Comparison of ENCODE assay signal across 36 cellular contexts in the genomic region with DNA sequence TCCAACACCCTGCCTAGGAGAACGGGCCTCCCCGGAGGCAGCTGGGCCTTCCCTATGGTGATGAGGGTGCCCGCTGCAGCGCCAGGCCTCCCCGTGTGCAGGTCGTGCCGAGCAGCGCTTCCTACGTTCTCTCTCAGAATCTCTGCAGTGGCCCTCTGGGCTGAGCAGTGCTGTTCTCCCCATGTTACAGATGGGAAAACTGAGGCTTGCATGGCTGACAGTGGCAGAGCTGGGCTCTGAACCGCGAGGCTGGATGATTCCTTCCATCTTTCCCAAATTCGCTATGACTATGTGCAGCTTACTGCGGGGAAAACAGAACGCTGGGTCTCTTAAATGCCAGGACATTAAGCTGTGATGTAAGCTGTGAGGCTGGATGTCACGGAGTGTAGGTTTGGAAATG. TPM values are rescaled to one million over a fixed set of nuclear protein-coding genes. Genes with fewer than 3 reads are reported as not detected.
"Had no signal": no experiment of that assay in that cellular context is flagged by ENCODE, and none has a peak within 500 bp of the region (broad histone marks: within the 10 kb centered on the region; RNA-seq: fewer than 3 reads in every experiment).

No MANE protein-coding gene starts in this region.

- DNase-seq: activated CD4-positive, alpha-beta T cell treated with anti-CD3 and anti-CD28 coated beads, Interleukin-2, amount 50 U/mL, for 1 hour; activated CD8-positive, alpha-beta T cell treated with anti-CD3 and anti-CD28 coated beads for 36 hours; activated naive CD4-positive, alpha-beta T cell; activated T-cell treated with anti-CD3 and anti-CD28 coated beads, Interleukin-2, amount 50 U/mL, for 72 hours; aorta; cerebellar nuclear complex; colonic mucosa; effector CD8-positive, alpha-beta T cell; glutamatergic neuron; left ventricle myocardium superior; mucosa of descending colon; stimulated activated CD4-positive, alpha-beta T cell treated with anti-CD3 and anti-CD28 coated beads, Interleukin-4, amount 100 ng/mL, for 24 hours; SW 1271; T-helper 9 cell had no signal

- H3K27me3 Mint-ChIP-seq: activated CD8-positive, alpha-beta T cell treated with anti-CD3 and anti-CD28 coated beads for 36 hours; activated naive CD8-positive, alpha-beta T cell; brain; natural killer cell treated with Interleukin-12 subunit alpha and Interleukin-12 subunit beta and Interleukin-15 and Interleukin-18, amount 100 ng/mL, for 72 hours; stimulated activated naive CD8-positive, alpha-beta T cell treated with anti-CD3 and anti-CD28 coated beads, Interleukin-15, Interleukin-2, amounts not matched to agents 100 ng/mL and 50 ng/mL, for 24 hours had no signal

- ATAC-seq: activated CD4-positive, CD25-positive, alpha-beta regulatory T cell treated with anti-CD3 and anti-CD28 coated beads, Interleukin-2, amount 50 U/mL, for 24 hours; activated CD8-positive, alpha-beta T cell treated with anti-CD3 and anti-CD28 coated beads for 36 hours; activated T-cell treated with anti-CD3 and anti-CD28 coated beads, Interleukin-2, amount 50 U/mL, for 72 hours; left ventricle myocardium superior; natural killer cell treated with Interleukin-12 subunit alpha and Interleukin-12 subunit beta and Interleukin-15 and Interleukin-18, amount 100 ng/mL, for 72 hours; sciatic nerve had no signal

- H3K9me3 ChIP-seq: colonic mucosa, mucosa of descending colon, upper lobe of left lung, vagina had no signal

- H3K27me3 ChIP-seq: cardiac muscle cell, colonic mucosa, upper lobe of left lung, vagina had no signal

- H3K27ac ChIP-seq: cardiac muscle cell, colonic mucosa, skin epidermis, upper lobe of left lung, vagina, VCaP had no signal

- H3K9me3 Mint-ChIP-seq: activated CD8-positive, alpha-beta T cell treated with anti-CD3 and anti-CD28 coated beads for 36 hours; activated T-cell treated with anti-CD3 and anti-CD28 coated beads, Interleukin-2, amount 50 U/mL, for 72 hours; brain; natural killer cell treated with Interleukin-12 subunit alpha and Interleukin-12 subunit beta and Interleukin-15 and Interleukin-18, amount 100 ng/mL, for 72 hours; stimulated activated effector memory CD8-positive, alpha-beta T cell treated with anti-CD3 and anti-CD28 coated beads, Interleukin-12 subunit alpha, Interleukin-12 subunit beta, amount 100 ng/mL, for 72 hours; stimulated activated naive CD8-positive, alpha-beta T cell treated with anti-CD3 and anti-CD28 coated beads, Interleukin-15, Interleukin-2, amounts not matched to agents 100 ng/mL and 50 ng/mL, for 24 hours; T-helper 1 cell treated with Interleukin-12 subunit alpha and Interleukin-12 subunit beta and Interleukin-4 antibody, amounts not matched to agents 30 μg/mL and 1 μg/mL, for 36 hours had no signal

- H3K36me3 Mint-ChIP-seq: natural killer cell treated with Interleukin-12 subunit alpha and Interleukin-12 subunit beta and Interleukin-15 and Interleukin-18, amount 100 ng/mL, for 72 hours had no signal

- H3K36me3 ChIP-seq: colonic mucosa had no signal

- H3K4me3 Mint-ChIP-seq: activated CD8-positive, alpha-beta T cell treated with anti-CD3 and anti-CD28 coated beads for 36 hours; activated naive CD8-positive, alpha-beta T cell; activated T-cell treated with anti-CD3 and anti-CD28 coated beads, Interleukin-2, amount 50 U/mL, for 72 hours; brain; natural killer cell treated with Interleukin-12 subunit alpha and Interleukin-12 subunit beta and Interleukin-15 and Interleukin-18, amount 100 ng/mL, for 72 hours; stimulated activated effector memory CD8-positive, alpha-beta T cell treated with anti-CD3 and anti-CD28 coated beads, Interleukin-12 subunit alpha, Interleukin-12 subunit beta, amount 100 ng/mL, for 72 hours; stimulated activated naive CD8-positive, alpha-beta T cell treated with anti-CD3 and anti-CD28 coated beads, Interleukin-15, Interleukin-2, amounts not matched to agents 100 ng/mL and 50 ng/mL, for 24 hours; T-helper 1 cell treated with Interleukin-12 subunit alpha and Interleukin-12 subunit beta and Interleukin-4 antibody, amounts not matched to agents 30 μg/mL and 1 μg/mL, for 36 hours had no signal

- H3K27ac Mint-ChIP-seq: activated CD8-positive, alpha-beta T cell treated with anti-CD3 and anti-CD28 coated beads for 36 hours; activated naive CD8-positive, alpha-beta T cell; activated T-cell treated with anti-CD3 and anti-CD28 coated beads, Interleukin-2, amount 50 U/mL, for 72 hours; brain; natural killer cell treated with Interleukin-12 subunit alpha and Interleukin-12 subunit beta and Interleukin-15 and Interleukin-18, amount 100 ng/mL, for 72 hours; stimulated activated effector memory CD8-positive, alpha-beta T cell treated with anti-CD3 and anti-CD28 coated beads, Interleukin-12 subunit alpha, Interleukin-12 subunit beta, amount 100 ng/mL, for 72 hours; stimulated activated naive CD8-positive, alpha-beta T cell treated with anti-CD3 and anti-CD28 coated beads, Interleukin-15, Interleukin-2, amounts not matched to agents 100 ng/mL and 50 ng/mL, for 24 hours; T-helper 1 cell treated with Interleukin-12 subunit alpha and Interleukin-12 subunit beta and Interleukin-4 antibody, amounts not matched to agents 30 μg/mL and 1 μg/mL, for 36 hours had no signal

- H3K4me3 ChIP-seq: cardiac muscle cell, colonic mucosa, mucosa of descending colon, skin epidermis, upper lobe of left lung, vagina had no signal

RNA-seq across cellular contexts. Expression of a gene that starts 38.7 kb away (rescaled TPM):
- total RNA-seq: activated CD8-positive, alpha-beta T cell treated with anti-CD3 and anti-CD28 coated beads for 36 hours; activated T-cell treated with anti-CD3 and anti-CD28 coated beads, Interleukin-2, amount 50 U/mL, for 72 hours; aorta; cardiac muscle cell; colonic mucosa; dermis microvascular lymphatic vessel endothelial cell; epithelial cell of proximal tubule; frontal cortex; left ventricle myocardium superior; lung microvascular endothelial cell; mesenteric fat pad; natural killer cell treated with Interleukin-12 subunit alpha and Interleukin-12 subunit beta and Interleukin-15 and Interleukin-18, amount 100 ng/mL, for 72 hours; osteocyte; posterior vena cava; renal cortical epithelial cell; sciatic nerve; subcutaneous adipose tissue; vagina had no signal
